In genomic region chr1:31218705-31219104, GRCh38 we compare ENCODE assay signal across 1 cellular context.
TF ChIP-seq lines count a peak whose summit lies in the region.

No MANE protein-coding gene starts in this region.

TF ChIP-seq in GM12878, 131 proteins besides CTCF, POLR2A, EP300 and RAD21 (continued from another document):
- TF ChIP-seq ZBTB33 (IDR thresholded peaks at IDR 0.05) (no peak), ZSCAN29 (IDR thresholded peaks at IDR 0.05) (no peak)
